ENCODE assay signal across 9 cellular contexts in the genomic region with DNA sequence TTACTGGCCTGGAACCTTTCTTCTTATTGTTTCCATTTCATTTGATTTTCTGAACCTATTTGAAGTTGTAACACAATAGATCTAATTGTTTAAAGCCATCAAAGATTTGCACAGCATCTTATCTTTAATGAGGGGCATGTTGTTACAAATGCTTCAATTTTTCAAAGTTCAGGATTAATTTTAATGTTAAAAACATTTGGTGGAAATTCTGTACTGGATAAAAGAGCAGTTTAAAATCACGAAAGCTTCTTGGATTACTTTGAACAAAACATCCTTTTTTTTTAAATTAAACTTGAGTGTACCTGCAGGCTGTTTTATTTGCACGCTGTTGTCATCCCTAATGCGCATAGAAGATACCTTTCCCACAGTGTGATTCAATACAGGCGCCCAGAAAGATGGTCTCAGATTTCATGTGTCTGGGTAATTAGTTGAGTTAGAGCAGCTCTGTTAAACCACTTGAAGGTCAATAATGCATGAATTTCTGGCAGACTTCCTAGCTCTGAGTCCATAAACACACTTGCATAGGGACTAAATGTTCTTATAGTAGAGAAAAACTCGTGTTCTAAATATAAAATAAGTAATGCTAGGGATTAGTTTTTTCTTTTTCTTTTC. TPM values are rescaled to one million over a fixed set of nuclear protein-coding genes. Genes with fewer than 3 reads are reported as not detected.
DNase-seq lines count a peak whose midpoint lies in the region; ATAC-seq, FAIRE-seq and TF ChIP-seq lines count a peak whose summit lies in the region.
"Had no signal": no experiment of that assay in that cellular context is flagged by ENCODE, and none has a peak within 500 bp of the region (broad histone marks: within the 10 kb centered on the region; RNA-seq: fewer than 3 reads in every experiment).

No MANE protein-coding gene starts in this region.

- FAIRE-seq in astrocyte (lab: Jason Lieb, UNC): no peak

- H3K79me1 ChIP-seq in mesendoderm (ENCODE audit: low read length): no peaks in the 10 kb centered on the region

- intact Hi-C loops in upper lobe of right lung (cut with DNase I) (no loop called here), spleen (cut with DNase I; ENCODE audit: low total_unique reads) (no loop called here)

- H3K79me2 ChIP-seq in astrocyte (ENCODE audit: insufficient read depth, low read length) (no peaks in the 10 kb centered on the region), mesendoderm (ENCODE audit: control insufficient read depth, insufficient read depth, low read length) (no peaks in the 10 kb centered on the region)

- no peak for TF ChIP-seq POLR2A in spleen (IDR thresholded peaks at IDR 0.05)

- H3K4me3 Mint-ChIP-seq in astrocyte (ENCODE audit: unreplicated experiment): no peak overlapping the region
- H3K4me3 Mint-ChIP-seq: IgD-negative memory B cell had no signal

- no CpG with 5 or more reads among the region's 5 CpGs for WGBS in mesendoderm (ENCODE audit: extremely low coverage, insufficient coverage, low lambda C conversion rate)
- 69 to 81% (median 76%) methylated on average over 5 of the region's 5 CpGs for WGBS in spleen, 5 donors

- H2BK120ac ChIP-seq in mesendoderm (ENCODE audit: low read depth, low read length): no peak overlapping the region

- DNase-seq in AG10803 (ENCODE audit: low read depth) (peak; percentile 49), NCI-H146 treated with DMSO at 0.1 percent for 48 hours (lab: John Stamatoyannopoulos, UW; ENCODE audit: unreplicated experiment) (peak; percentile 90), astrocyte (ENCODE audit: low read depth) (peak; percentile 94), mesendoderm (peak; percentile 37), upper lobe of right lung (no peak), spleen (no peak)

- peaks cover 18% of the 10 kb centered on the region for H3K4me1 Mint-ChIP-seq in astrocyte (ENCODE audit: low read depth, unreplicated experiment)
- H3K4me1 Mint-ChIP-seq: IgD-negative memory B cell had no signal

- H3K27me3 ChIP-seq in astrocyte (ENCODE audit: insufficient read depth, low read length) (peaks cover 1% of the 10 kb centered on the region), mesendoderm (ENCODE audit: insufficient read depth, low read length, poor library complexity) (no peaks in the 10 kb centered on the region), upper lobe of right lung (no peaks in the 10 kb centered on the region), spleen (replicated peaks in 1 of 7) (no peaks in the 10 kb centered on the region)

- peak overlapping the region; percentile 24 for H3K4me2 ChIP-seq in astrocyte (ENCODE audit: low read length)
- no peak overlapping the region for H3K4me2 ChIP-seq in mesendoderm (ENCODE audit: low read length)

- no peak overlapping the region for H4K8ac ChIP-seq in mesendoderm (ENCODE audit: low read depth, low read length)

- peak overlapping the region; percentile 79 for H3K27ac Mint-ChIP-seq in astrocyte (ENCODE audit: unreplicated experiment)
- H3K27ac Mint-ChIP-seq: IgD-negative memory B cell had no signal

- no peak for ATAC-seq in HG03354 (IDR thresholded peaks at IDR 0.05; ENCODE audit: poor library complexity, severe bottlenecking, unreplicated experiment)
- no peak for ATAC-seq in upper lobe of right lung
- ATAC-seq in GM18868 (IDR thresholded peaks at IDR 0.05; ENCODE audit: unreplicated experiment): no peak

- H4K20me1 ChIP-seq in astrocyte (ENCODE audit: insufficient read depth, low read length): no peaks in the 10 kb centered on the region

- H4K5ac ChIP-seq in mesendoderm (ENCODE audit: low read length): no peak overlapping the region

- H3K4me3 ChIP-seq in AG10803 (ENCODE audit: low read length): no peak overlapping the region
- no peak overlapping the region for H3K4me3 ChIP-seq in astrocyte (ENCODE audit: insufficient read depth, low read depth, low read length)
- H3K4me3 ChIP-seq in mesendoderm (ENCODE audit: low read length): no peak overlapping the region
- H3K4me3 ChIP-seq in upper lobe of right lung: no peak overlapping the region
- no peak overlapping the region for H3K4me3 ChIP-seq in spleen

- no peaks in the 10 kb centered on the region for H3K36me3 Mint-ChIP-seq in astrocyte (ENCODE audit: low read depth, unreplicated experiment)
- H3K36me3 Mint-ChIP-seq: IgD-negative memory B cell had no signal

- TF ChIP-seq CTCF in AG10803 (conservative IDR thresholded peaks at IDR 0.05; ENCODE audit: low read length) (no peak), astrocyte (IDR thresholded peaks at IDR 0.05; ENCODE audit: insufficient read depth, low read depth, low read length) (no peak), upper lobe of right lung (IDR thresholded peaks at IDR 0.05) (no peak), spleen (IDR thresholded peaks at IDR 0.05 in 8 of 11, conservative IDR thresholded peaks at IDR 0.05 in 3 of 11) (no peak)

- H3K18ac ChIP-seq in mesendoderm (ENCODE audit: low read length): no peak overlapping the region

- H3K56ac ChIP-seq in mesendoderm (ENCODE audit: low read length): no peak overlapping the region

- H3K9me3 Mint-ChIP-seq in astrocyte (ENCODE audit: unreplicated experiment): peaks cover 3% of the 10 kb centered on the region
- H3K9me3 Mint-ChIP-seq: IgD-negative memory B cell had no signal

- H3K9ac ChIP-seq in astrocyte (ENCODE audit: low read length) (no peak overlapping the region), mesendoderm (ENCODE audit: low read length) (no peak overlapping the region)

- no peaks in the 10 kb centered on the region for H3K9me3 ChIP-seq in astrocyte (ENCODE audit: insufficient read depth, low read depth, low read length)
- H3K9me3 ChIP-seq in upper lobe of right lung: no peaks in the 10 kb centered on the region
- H3K9me3 ChIP-seq in spleen: peaks cover 0 to 9% (median 0%) of the 10 kb centered on the region in 8 donors

- H3K4ac ChIP-seq in mesendoderm (ENCODE audit: low read depth, low read length): no peak overlapping the region

- H3K36me3 ChIP-seq in astrocyte (ENCODE audit: insufficient read depth, low read length) (no peaks in the 10 kb centered on the region), mesendoderm (ENCODE audit: control insufficient read depth, insufficient read depth, low read length) (no peaks in the 10 kb centered on the region), upper lobe of right lung (no peaks in the 10 kb centered on the region), spleen (no peaks in the 10 kb centered on the region)

- H2AFZ ChIP-seq in astrocyte (ENCODE audit: low read depth, low read length): no peak overlapping the region

- H3K4me1 ChIP-seq in astrocyte (ENCODE audit: insufficient read depth, low read length): peaks cover 13% of the 10 kb centered on the region
- no peaks in the 10 kb centered on the region for H3K4me1 ChIP-seq in mesendoderm (ENCODE audit: control insufficient read depth, low read depth, low read length)
- H3K4me1 ChIP-seq in upper lobe of right lung: no peaks in the 10 kb centered on the region
- H3K4me1 ChIP-seq in spleen: no peaks in the 10 kb centered on the region

- no peak overlapping the region for H2BK5ac ChIP-seq in mesendoderm (ENCODE audit: low read length)

- no peak overlapping the region for H2AK5ac ChIP-seq in mesendoderm (ENCODE audit: low read length)

- no peak overlapping the region for H2BK15ac ChIP-seq in mesendoderm (replicated peaks; ENCODE audit: low read depth)

- no peak overlapping the region for H3K23ac ChIP-seq in mesendoderm (ENCODE audit: low read length)

- H3K27ac ChIP-seq in astrocyte (ENCODE audit: low read depth, low read length): peak overlapping the region; percentile 48
- no peak overlapping the region for H3K27ac ChIP-seq in mesendoderm (ENCODE audit: low read depth, low read length)
- no peak overlapping the region for H3K27ac ChIP-seq in upper lobe of right lung
- peak overlapping the region in 3 of 8 donors; percentile 13 to 45 (median 28) for H3K27ac ChIP-seq in spleen

- no peaks in the 10 kb centered on the region for H3K27me3 Mint-ChIP-seq in astrocyte (ENCODE audit: low read depth, unreplicated experiment)
- H3K27me3 Mint-ChIP-seq: IgD-negative memory B cell had no signal

RNA-seq across cellular contexts. Expression of a gene that starts 29.3 kb away (rescaled TPM):
- 34.2 and 37.1 TPM in 2 replicates for total RNA-seq in astrocyte
- polyA plus RNA-seq in mesendoderm (2013, experiment 1 of 2): 28.4 TPM
- 28.8 TPM for polyA plus RNA-seq in mesendoderm (2013, experiment 2 of 2)
- total RNA-seq in upper lobe of right lung: 26.1 TPM
- total RNA-seq in spleen: 10 to 100 TPM; 23.7 to 33.6 (median 29.6) TPM
- polyA plus RNA-seq in spleen: 10 to 100 TPM; 19.2 to 28.8 (median 22.4) TPM

RNA-seq across cellular contexts. Expression of a gene that starts 44.5 kb away (rescaled TPM):
- total RNA-seq in astrocyte (0.12 and 0.25 TPM in 2 replicates), upper lobe of right lung (0.46 TPM), spleen (1 to 10 TPM in 1 of 7 donors, under 1 TPM in 5, not detected in 1; 0.11 to 2.2 (median 0.80) TPM)
- polyA plus RNA-seq in mesendoderm (2013, experiment 1 of 2): 0.84 TPM
- 0.97 TPM for polyA plus RNA-seq in mesendoderm (2013, experiment 2 of 2)
- polyA plus RNA-seq in spleen: under 1 TPM; 0.26 to 0.29 (median 0.28) TPM

Comparison
In these comparisons a context has a peak if more than half of its experiments do, and no peak if none do; other contexts are left out.
1. DNase-seq: peak in AG10803 (single experiment), NCI-H146 treated with DMSO at 0.1 percent for 48 hours (single experiment), astrocyte (single experiment) and mesendoderm (single experiment); none in upper lobe of right lung (single experiment) and spleen (single experiment).